In genomic region chr1:119747451-119747850, GRCh38 we compare ENCODE assay signal across 20 cellular contexts. TPM values are rescaled to one million over a fixed set of nuclear protein-coding genes. Genes with fewer than 3 reads are reported as not detected.
DNase-seq lines count a peak whose midpoint lies in the region; ATAC-seq and TF ChIP-seq lines count a peak whose summit lies in the region.
"Had no signal": no experiment of that assay in that cellular context is flagged by ENCODE, and none has a peak within 500 bp of the region (broad histone marks: within the 10 kb centered on the region; RNA-seq: fewer than 3 reads in every experiment).

No MANE protein-coding gene starts in this region.

- WGBS in ovary, 3 donors = 10 to 23% (median 19%) methylated on average over 3 of the region's 3 CpGs
- 68 to 71% methylated on average over 3 of the region's 3 CpGs for WGBS in heart right ventricle, 2 donors

- peaks cover 8% of the 10 kb centered on the region for H3K4me1 ChIP-seq in foreskin keratinocyte
- H3K4me1 ChIP-seq in ovary (ENCODE audit: insufficient read depth) = peaks cover 9% of the 10 kb centered on the region
- peaks cover 0 to 33% (median 9%) of the 10 kb centered on the region in 9 donors for H3K4me1 ChIP-seq in heart right ventricle
- H3K4me1 ChIP-seq: BE2C, Peyer's patch had no signal

- H3K27ac ChIP-seq in foreskin keratinocyte (no peak overlapping the region), ovary (peak overlapping the region in 1 of 2 donors; percentile 47), heart right ventricle (no peak overlapping the region)
- H3K27ac ChIP-seq: KMS-11 had no signal

- TF ChIP-seq EP300 in ovary (IDR thresholded peaks at IDR 0.05) = no peak

- peaks cover 5% of the 10 kb centered on the region for H3K36me3 Mint-ChIP-seq in endothelial cell (ENCODE audit: low read depth, unreplicated experiment)
- H3K36me3 Mint-ChIP-seq: CD4-positive, alpha-beta memory T cell had no signal

- peaks cover 3% of the 10 kb centered on the region for H3K27me3 ChIP-seq in foreskin keratinocyte
- H3K27me3 ChIP-seq in ovary = no peaks in the 10 kb centered on the region
- H3K27me3 ChIP-seq in heart right ventricle = no peaks in the 10 kb centered on the region
- H3K27me3 ChIP-seq: MG63, Peyer's patch had no signal

- TF ChIP-seq POLR2A in ovary (IDR thresholded peaks at IDR 0.05) = no peak

- H3K36me3 ChIP-seq in ovary (no peaks in the 10 kb centered on the region), heart right ventricle (no peaks in the 10 kb centered on the region)
- H3K36me3 ChIP-seq: BE2C, Peyer's patch had no signal

- H3K4me1 Mint-ChIP-seq in endothelial cell (ENCODE audit: unreplicated experiment) = peaks cover 14% of the 10 kb centered on the region

- peaks cover 8% of the 10 kb centered on the region for H3K27me3 Mint-ChIP-seq in endothelial cell (ENCODE audit: unreplicated experiment)

- TF ChIP-seq CTCF in foreskin keratinocyte (conservative IDR thresholded peaks at IDR 0.05) = no peak
- no peak for TF ChIP-seq CTCF in ovary (IDR thresholded peaks at IDR 0.05)
- TF ChIP-seq CTCF in endothelial cell (IDR thresholded peaks at IDR 0.05; ENCODE audit: unreplicated experiment) = no peak
- TF ChIP-seq CTCF in heart right ventricle (IDR thresholded peaks at IDR 0.05) = no peak

- intact Hi-C loops in ovary (cut with DNase I) = loop anchor here in 1 of 4 donors (10.0 kb wide), 1 partner anchor 57 kb away; no protein-coding TSS in a partner anchor
- intact Hi-C loops in heart right ventricle (cut with DNase I) = loop anchor here in 3 of 10 donors (5.0 to 10.0 kb wide), 3 partner anchors 55 to 197 kb away; no protein-coding TSS in a partner anchor

- DNase-seq in NCI-H82 treated with DMSO at 0.1 percent for 48 hours (lab: John Stamatoyannopoulos, UW; ENCODE audit: unreplicated experiment) (peak; percentile 86), astrocyte of the hippocampus (ENCODE audit: low read depth, low spot score) (peak; percentile 11), foreskin keratinocyte (peak; percentile 50 to 76), ovary (peak in 4 of 5 donors; percentile 46 to 61 (median 55)), endothelial cell (ENCODE audit: low spot score) (no peak), T-helper 1 cell (no peak), heart right ventricle (no peak)
- no peak for DNase-seq in activated CD8-positive, alpha-beta memory T cell treated with anti-CD3 and anti-CD28 coated beads for 24 hours
- DNase-seq: BE2C; CD4-positive, alpha-beta memory T cell; DMS 273 treated with DMSO at 0.1 percent for 48 hours; H9; MG63; NCI-H1092 treated with DMSO at 0.1 percent for 48 hours; NCI-H1694 treated with DMSO at 0.1 percent for 48 hours; NCI-H446; Peyer's patch had no signal

- ATAC-seq in foreskin keratinocyte (peak; percentile 68), heart right ventricle (no peak)

- H3K4me3 ChIP-seq in ovary (no peak overlapping the region), heart right ventricle (no peak overlapping the region)
- H3K4me3 ChIP-seq: MG63, Peyer's patch had no signal

- H3K9me3 Mint-ChIP-seq in endothelial cell (ENCODE audit: unreplicated experiment) = no peaks in the 10 kb centered on the region
- H3K9me3 Mint-ChIP-seq: CD4-positive, alpha-beta memory T cell; H9 had no signal

- no peak overlapping the region for H3K4me3 Mint-ChIP-seq in endothelial cell (ENCODE audit: unreplicated experiment)
- H3K4me3 Mint-ChIP-seq: CD4-positive, alpha-beta memory T cell; H9 had no signal

- no peaks in the 10 kb centered on the region for H3K9me3 ChIP-seq in ovary
- H3K9me3 ChIP-seq in heart right ventricle = no peaks in the 10 kb centered on the region
- H3K9me3 ChIP-seq: BE2C, MG63, Peyer's patch had no signal

- no peak overlapping the region for H3K27ac Mint-ChIP-seq in endothelial cell (ENCODE audit: unreplicated experiment)
- H3K27ac Mint-ChIP-seq: CD4-positive, alpha-beta memory T cell had no signal

RNA-seq across cellular contexts. Expression of gene HMGCS2, which starts 21.3 kb away (rescaled TPM):
- total RNA-seq in foreskin keratinocyte (not detected in 2 replicates), ovary (1 to 10 TPM in 1 of 7 donors, under 1 TPM in 4, not detected in 2; 0.12 to 1.7 (median 0.48) TPM), endothelial cell (ENCODE audit: unreplicated experiment) (not detected), heart right ventricle (100 to 1,000 TPM in 2 of 10 donors, 10 to 100 TPM in 3, 1 to 10 TPM in 4, under 1 TPM in 1; 0.83 to 313 (median 11.2) TPM)
- polyA plus RNA-seq in foreskin keratinocyte (not detected in 2 replicates), ovary (under 1 TPM; 0.15 to 0.17 TPM), heart right ventricle (10 to 100 TPM in 1 of 2 donors, 1 to 10 TPM in 1; 1.1 to 36.9 TPM)
- total RNA-seq: CD4-positive, alpha-beta memory T cell; Daoy; H9 had no signal
- polyA plus RNA-seq: AG04450; CD4-positive, alpha-beta memory T cell had no signal

RNA-seq across cellular contexts. Expression of gene PHGDH, which starts 35.7 kb away (rescaled TPM):
- 104 and 195 TPM in 2 replicates for total RNA-seq in foreskin keratinocyte
- 121 and 247 TPM in 2 replicates for polyA plus RNA-seq in foreskin keratinocyte
- total RNA-seq in ovary = 100 to 1,000 TPM in 3 of 7 donors, 10 to 100 TPM in 4; 34.1 to 488 (median 61.6) TPM
- 10 to 100 TPM; 62.8 to 68.2 TPM for polyA plus RNA-seq in ovary
- 137 TPM for total RNA-seq in endothelial cell (ENCODE audit: unreplicated experiment)
- total RNA-seq in heart right ventricle = 1 to 10 TPM; 3.8 to 8.9 (median 5.0) TPM
- 10 to 100 TPM in 1 of 2 donors, 1 to 10 TPM in 1; 4.5 to 23.4 TPM for polyA plus RNA-seq in heart right ventricle

Comparison
In these comparisons a context has a peak if more than half of its experiments do, and no peak if none do; other contexts are left out.
1. DNase-seq: peak in NCI-H82 treated with DMSO at 0.1 percent for 48 hours (single experiment), astrocyte of the hippocampus (single experiment), foreskin keratinocyte (2 of 2) and ovary (4 of 5); none in endothelial cell (single experiment), T-helper 1 cell (0 of 5), activated CD8-positive, alpha-beta memory T cell treated with anti-CD3 and anti-CD28 coated beads for 24 hours (single experiment) and heart right ventricle (0 of 2).